Comparison of ENCODE assay signal across 20 cellular contexts in genomic region chr19:1931445-1931844, GRCh38.
"Had no signal": no experiment of that assay in that cellular context is flagged by ENCODE, and none has a peak within 500 bp of the region (broad histone marks: within the 10 kb centered on the region; RNA-seq: fewer than 3 reads in every experiment).

No MANE protein-coding gene starts in this region.

- FAIRE-seq: frontal cortex, urothelium cell line had no signal

- H3K9me3 ChIP-seq: sigmoid colon had no signal

- H3K4me3 Mint-ChIP-seq: nephron progenitor cell had no signal

- H3K27ac Mint-ChIP-seq: nephron progenitor cell had no signal

- H3K36me3 ChIP-seq: heart left ventricle, sigmoid colon had no signal

- ATAC-seq: esophagus mucosa, heart left ventricle, left colon, left ventricle myocardium superior had no signal

- H3K4me3 ChIP-seq: dorsolateral prefrontal cortex, heart left ventricle, lung, sigmoid colon, skin epidermis had no signal

- DNase-seq: cortex of kidney; dorsolateral prefrontal cortex; effector CD8-positive, alpha-beta T cell; heart left ventricle; hippocampal formation; left colon; left ventricle myocardium superior; mesenchymal stem cell; midbrain; nephron progenitor cell; posterior cingulate gyrus; sigmoid colon; stimulated activated CD4-positive, alpha-beta T cell treated with anti-CD3 and anti-CD28 coated beads, Interleukin-2, amount 100 ng/mL, for 24 hours; stimulated activated naive CD4-positive, alpha-beta T cell treated with Interleukin-2 at 50 U/mL for 16 hours; trophoblast cell had no signal

- H3K27ac ChIP-seq: dorsolateral prefrontal cortex, heart left ventricle, sigmoid colon, skin epidermis had no signal

- H3K27me3 ChIP-seq: dorsolateral prefrontal cortex, heart left ventricle, sigmoid colon had no signal
